In the genomic region with DNA sequence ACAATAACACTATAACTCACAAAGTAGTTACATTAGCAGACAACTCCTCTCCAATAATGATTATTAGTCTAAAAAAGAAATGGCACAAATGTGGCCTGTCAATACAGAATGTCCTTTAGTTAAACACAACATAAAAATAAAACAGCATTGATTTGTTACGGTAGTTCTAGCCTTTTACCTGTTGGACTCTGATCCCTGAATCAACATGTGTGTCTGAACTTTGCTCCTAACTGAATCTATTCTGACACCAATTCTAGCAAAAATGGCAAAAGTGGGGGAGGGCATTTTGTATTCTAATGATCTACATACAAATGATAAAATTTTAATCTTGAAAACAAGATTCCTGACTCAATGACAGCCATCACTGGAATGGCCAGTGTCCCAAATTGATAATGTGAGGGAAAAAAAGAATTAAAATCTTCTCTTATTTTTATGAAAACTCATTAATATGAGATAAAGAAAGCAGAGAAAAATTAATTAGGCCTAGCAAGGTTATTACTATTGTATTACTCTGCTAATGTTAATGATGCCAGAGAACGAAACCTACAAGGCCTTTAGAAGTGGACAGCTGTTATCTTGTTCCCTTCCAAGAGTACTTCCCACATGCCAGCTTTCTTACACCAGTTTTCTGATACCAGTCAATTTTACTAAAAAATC, we compare ENCODE assay signal across 19 cellular contexts. TPM values are rescaled to one million over a fixed set of nuclear protein-coding genes. Genes with fewer than 3 reads are reported as not detected.
DNase-seq lines count a peak whose midpoint lies in the region; ATAC-seq and FAIRE-seq lines count a peak whose summit lies in the region.
"Had no signal": no experiment of that assay in that cellular context is flagged by ENCODE, and none has a peak within 500 bp of the region (broad histone marks: within the 10 kb centered on the region; RNA-seq: fewer than 3 reads in every experiment).

No MANE protein-coding gene starts in this region.

- H3K4me1 Mint-ChIP-seq in activated naive CD8-positive, alpha-beta T cell treated with anti-CD3 and anti-CD28 coated beads for 36 hours: no peaks in the 10 kb centered on the region
- no peaks in the 10 kb centered on the region for H3K4me1 Mint-ChIP-seq in activated naive CD8-positive, alpha-beta T cell treated with anti-CD3 and anti-CD28 coated beads, Interleukin-2, amount 50 U/mL, for 24 hours

- ATAC-seq in activated naive CD8-positive, alpha-beta T cell treated with anti-CD3 and anti-CD28 coated beads, Interleukin-2, amount 50 U/mL, for 24 hours: no peak
- ATAC-seq in left colon: peak; percentile 44
- no peak for ATAC-seq in HG03196 (IDR thresholded peaks at IDR 0.05; ENCODE audit: unreplicated experiment)

- no peaks in the 10 kb centered on the region for H3K27me3 Mint-ChIP-seq in activated naive CD8-positive, alpha-beta T cell treated with anti-CD3 and anti-CD28 coated beads for 36 hours
- H3K27me3 Mint-ChIP-seq in activated naive CD8-positive, alpha-beta T cell treated with anti-CD3 and anti-CD28 coated beads, Interleukin-2, amount 50 U/mL, for 24 hours: no peaks in the 10 kb centered on the region
- H3K27me3 Mint-ChIP-seq: CD4-positive, alpha-beta memory T cell had no signal

- WGBS in small intestine, 3 donors: 41 to 83% (median 51%) methylated on average over 2 of the region's 2 CpGs

- peaks cover 0 to 2% of the 10 kb centered on the region in 2 donors for H3K4me1 ChIP-seq in small intestine (ENCODE audit: control insufficient read depth in 2 of 2, insufficient read depth in 1 of 2, low read depth in 1 of 2, low read length in 1 of 2)
- H3K4me1 ChIP-seq: BLaER1 treated with 17β-estradiol and CSF1 and Interleukin-3, amounts not matched to agents 10 nM and 100 nM had no signal

- no peaks in the 10 kb centered on the region for H3K9me3 Mint-ChIP-seq in activated naive CD8-positive, alpha-beta T cell treated with anti-CD3 and anti-CD28 coated beads for 36 hours
- no peaks in the 10 kb centered on the region for H3K9me3 Mint-ChIP-seq in activated naive CD8-positive, alpha-beta T cell treated with anti-CD3 and anti-CD28 coated beads, Interleukin-2, amount 50 U/mL, for 24 hours
- H3K9me3 Mint-ChIP-seq: CD4-positive, alpha-beta memory T cell; HFFc6 had no signal

- intact Hi-C loops in left colon (cut with DNase I, micrococcal nuclease): no loop called here

- H3K36me3 ChIP-seq in small intestine (ENCODE audit: control insufficient read depth in 2 of 2, insufficient read depth in 2 of 2, low read length in 2 of 2): peaks cover 6% of the 10 kb centered on the region in 2 donors

- no peak overlapping the region for H3K27ac ChIP-seq in small intestine (ENCODE audit: low read depth in 1 of 2, low read length in 1 of 2)
- H3K27ac ChIP-seq: BLaER1 treated with 17β-estradiol and CSF1 and Interleukin-3, amounts not matched to agents 10 nM and 100 nM had no signal

- DNase-seq in activated naive CD8-positive, alpha-beta T cell treated with anti-CD3 and anti-CD28 coated beads for 36 hours: no peak
- DNase-seq in activated naive CD8-positive, alpha-beta T cell treated with anti-CD3 and anti-CD28 coated beads, Interleukin-2, amount 50 U/mL, for 24 hours: no peak
- no peak for DNase-seq in left colon
- DNase-seq in small intestine: peak; percentile 53
- DNase-seq in MV-4-11 (lab: John Stamatoyannopoulos, UW): no peak
- DNase-seq in glomerular visceral epithelial cell (ENCODE audit: extremely low spot score): no peak
- DNase-seq: ACHN; CD4-positive, alpha-beta memory T cell; DND-41; GDM1; GOT3; HFFc6; IMR-90; KBM-7 had no signal

- no peak overlapping the region for H3K4me3 ChIP-seq in small intestine (ENCODE audit: low read depth in 1 of 2, low read length in 2 of 2)
- H3K4me3 ChIP-seq: BLaER1 treated with 17β-estradiol and CSF1 and Interleukin-3, amounts not matched to agents 10 nM and 100 nM; HAP-1 had no signal

- H3K27ac Mint-ChIP-seq in activated naive CD8-positive, alpha-beta T cell treated with anti-CD3 and anti-CD28 coated beads for 36 hours: peak overlapping the region; percentile 2
- H3K27ac Mint-ChIP-seq in activated naive CD8-positive, alpha-beta T cell treated with anti-CD3 and anti-CD28 coated beads, Interleukin-2, amount 50 U/mL, for 24 hours: no peak overlapping the region
- H3K27ac Mint-ChIP-seq: HFFc6 had no signal

- H3K36me3 Mint-ChIP-seq in activated naive CD8-positive, alpha-beta T cell treated with anti-CD3 and anti-CD28 coated beads for 36 hours: peaks cover 19% of the 10 kb centered on the region
- peaks cover 27% of the 10 kb centered on the region for H3K36me3 Mint-ChIP-seq in activated naive CD8-positive, alpha-beta T cell treated with anti-CD3 and anti-CD28 coated beads, Interleukin-2, amount 50 U/mL, for 24 hours (ENCODE audit: low read depth)

- no peaks in the 10 kb centered on the region for H3K9me3 ChIP-seq in small intestine (ENCODE audit: control insufficient read depth, low read depth)
- H3K9me3 ChIP-seq: BLaER1 treated with 17β-estradiol and CSF1 and Interleukin-3, amounts not matched to agents 10 nM and 100 nM; HAP-1 had no signal

- no peaks in the 10 kb centered on the region for H3K27me3 ChIP-seq in small intestine (ENCODE audit: control insufficient read depth in 2 of 2, insufficient read depth in 2 of 2, low read length in 2 of 2)
- H3K27me3 ChIP-seq: BLaER1 treated with 17β-estradiol and CSF1 and Interleukin-3, amounts not matched to agents 10 nM and 100 nM had no signal

- FAIRE-seq in small intestine (lab: Jason Lieb, UNC): no peak
- FAIRE-seq: GM12892 had no signal

- no peak overlapping the region for H3K4me3 Mint-ChIP-seq in activated naive CD8-positive, alpha-beta T cell treated with anti-CD3 and anti-CD28 coated beads for 36 hours
- H3K4me3 Mint-ChIP-seq in activated naive CD8-positive, alpha-beta T cell treated with anti-CD3 and anti-CD28 coated beads, Interleukin-2, amount 50 U/mL, for 24 hours: no peak overlapping the region
- H3K4me3 Mint-ChIP-seq: CD4-positive, alpha-beta memory T cell; HFFc6 had no signal

RNA-seq across cellular contexts. Expression of gene FRA10AC1, which starts 30.2 kb away (rescaled TPM):
- 10 to 100 TPM; 13.9 to 15.9 TPM for total RNA-seq in activated naive CD8-positive, alpha-beta T cell treated with anti-CD3 and anti-CD28 coated beads for 36 hours
- 10 to 100 TPM in 1 of 2 donors, 1 to 10 TPM in 1; 8.3 to 14.6 TPM for total RNA-seq in left colon
- 1 to 10 TPM; 5.1 to 7.9 (median 6.0) TPM for polyA plus RNA-seq in small intestine

RNA-seq across cellular contexts. Expression of gene PDE6C, which starts 59.8 kb away (rescaled TPM):
- not detected for total RNA-seq in activated naive CD8-positive, alpha-beta T cell treated with anti-CD3 and anti-CD28 coated beads for 36 hours
- not detected for total RNA-seq in left colon
- not detected for polyA plus RNA-seq in small intestine
- total RNA-seq: A172; CD4-positive, alpha-beta memory T cell; HFFc6; IMR-90 had no signal
- polyA plus RNA-seq: CD4-positive, alpha-beta memory T cell; IMR-90 had no signal
